24 cellular contexts compared by ENCODE assay signal in genomic region chr18:9810216-9810804, GRCh38.
DNase-seq lines count a peak whose midpoint lies in the region; ATAC-seq, FAIRE-seq and TF ChIP-seq lines count a peak whose summit lies in the region.
"Had no signal": no experiment of that assay in that cellular context is flagged by ENCODE, and none has a peak within 500 bp of the region (broad histone marks: within the 10 kb centered on the region; RNA-seq: fewer than 3 reads in every experiment).

No MANE protein-coding gene starts in this region.

- H2AFZ ChIP-seq in K562 (ENCODE audit: low read depth, low read length) = no peak overlapping the region

- WGBS in K562 (ENCODE audit: insufficient coverage, low coverage, missing lambda C conversion rate) = 65% methylated on average over 5 of the region's 5 CpGs

- H3K9ac ChIP-seq in K562 (ENCODE audit: insufficient read depth in 1 of 2, low read depth in 2 of 2, low read length in 2 of 2) (peak overlapping the region in 1 of 2 experiments; percentile 27; a peak in 1 of 4 replicates), skeletal muscle tissue (ENCODE audit: low read depth in 1 of 3, low read length in 3 of 3) (peak overlapping the region in 1 of 3 donors; percentile 10)

- H3K27me3 ChIP-seq in K562 (ENCODE audit: control insufficient read depth in 2 of 2, insufficient read depth in 2 of 2, low read length in 2 of 2) (no peaks in the 10 kb centered on the region), skeletal muscle tissue (ENCODE audit: control insufficient read depth in 3 of 3, insufficient read depth in 3 of 3, low read length in 3 of 3) (no peaks in the 10 kb centered on the region)
- H3K27me3 ChIP-seq: pancreas, thyroid gland had no signal

- POLR2A ChIA-PET in HEK293T (lab: Yijun Ruan, JAX) (no interaction called here), K562 (lab: Yijun Ruan, JAX) (interaction anchor here (0.6 to 3.3 kb wide), 10 partner anchors 11 to 142 kb away, joined by 3 to 11 read pairs (median 3); partner anchors contain the start of gene VAPA)

- no peaks in the 10 kb centered on the region for H4K20me1 ChIP-seq in K562 (replicated peaks; ENCODE audit: control insufficient read depth, insufficient read depth, low read length)

- H3K4me2 ChIP-seq in K562 (ENCODE audit: insufficient read depth, low read length) = no peak overlapping the region

- no peak for TF ChIP-seq CTCF in K562 (IDR thresholded peaks at IDR 0.05 in 2 of 3, conservative IDR thresholded peaks at IDR 0.05 in 1 of 3; ENCODE audit: insufficient read depth in 2 of 3, low read depth in 1 of 3, low read length in 3 of 3)

- DNase-seq in HEK293T (ENCODE audit: extremely low spot score) = no peak
- DNase-seq in K562 (ENCODE audit: extremely low read depth in 1 of 4, low spot score in 3 of 4) = no peak
- peak; percentile 61 for DNase-seq in iris pigment epithelial cell (ENCODE audit: low read depth)
- no peak for DNase-seq in NCI-H510A (lab: John Stamatoyannopoulos, UW)
- DNase-seq in DMS79 treated with DMSO at 0.1 percent for 48 hours (lab: John Stamatoyannopoulos, UW) = no peak
- DNase-seq in NOMO-1 (lab: John Stamatoyannopoulos, UW; ENCODE audit: unreplicated experiment in 2 of 2) = no peak
- DNase-seq: activated CD4-positive, CD25-positive, alpha-beta regulatory T cell treated with anti-CD3 and anti-CD28 coated beads, Interleukin-2, amount 50 U/mL, for 72 hours; activated T-cell treated with anti-CD3 and anti-CD28 coated beads, Interleukin-2, amount 50 U/mL, for 48 hours; CD4-positive, alpha-beta memory T cell; H7; islet precursor cell; Karpas-422; mammary epithelial cell; naive B cell; NCI-H1048; NCI-H2029 treated with DMSO at 0.1 percent for 48 hours; pancreas; thyroid gland had no signal

- H3K36me3 ChIP-seq in K562 (ENCODE audit: control insufficient read depth, insufficient read depth, low read length) (peaks cover 7% of the 10 kb centered on the region), skeletal muscle tissue (ENCODE audit: control insufficient read depth in 3 of 3, insufficient read depth in 3 of 3, low read length in 3 of 3) (no peaks in the 10 kb centered on the region)
- H3K36me3 ChIP-seq: pancreas, thyroid gland had no signal

- CTCF ChIA-PET in HEK293T (lab: Yijun Ruan, JAX) (no interaction called here), K562 (lab: Yijun Ruan, JAX; ENCODE audit: low intra/inter-chr PET ratio) (no interaction called here)

- TF ChIP-seq POLR2A in K562 (conservative IDR thresholded peaks at IDR 0.05) = no peak

- H3K27ac ChIP-seq in K562 (ENCODE audit: extremely low read depth, low read depth, low read length) = no peak overlapping the region
- H3K27ac ChIP-seq in skeletal muscle tissue (ENCODE audit: low read depth, low read length) = peak overlapping the region; percentile 45
- H3K27ac ChIP-seq: pancreas, RWPE1, thyroid gland had no signal

- TF ChIP-seq EP300 in K562 (IDR thresholded peaks at IDR 0.05; ENCODE audit: low read length) = no peak

- TF ChIP-seq RAD21 in K562 (CRISPR knock-in tag; conservative IDR thresholded peaks at IDR 0.05 in 1 of 2, IDR thresholded peaks at IDR 0.05 in 1 of 2) = no peak

- no TSS peak for BruUV-seq in K562 (replicated peaks; lab: Mats Ljungman, UMichigan)

- no peaks in the 10 kb centered on the region for H3K9me1 ChIP-seq in K562 (ENCODE audit: control insufficient read depth, insufficient read depth, low read length)

- peaks cover 21 to 38% of the 10 kb centered on the region in 2 experiments; a peak in 4 of 5 replicates for H3K4me1 ChIP-seq in K562 (replicated peaks in 1 of 2; ENCODE audit: control insufficient read depth in 2 of 2, insufficient read depth in 2 of 2, low read length in 2 of 2)
- H3K4me1 ChIP-seq in skeletal muscle tissue (ENCODE audit: control insufficient read depth in 3 of 3, insufficient read depth in 3 of 3, low read length in 3 of 3) = peaks cover 26 to 34% (median 33%) of the 10 kb centered on the region in 3 donors
- H3K4me1 ChIP-seq: pancreas had no signal

- FAIRE-seq in K562 (lab: Jason Lieb, UNC) = peak; percentile 32
- FAIRE-seq: colon, GM12891, pancreas had no signal

- H3K79me2 ChIP-seq in K562 (ENCODE audit: control insufficient read depth, insufficient read depth, low read length) = peaks cover 34% of the 10 kb centered on the region

- in situ Hi-C loops in K562 (cut with MboI) = no loop called here

- intact Hi-C loops in K562 (cut with micrococcal nuclease) = loop anchor here (5.0 kb wide), 2 partner anchors 107 to 142 kb away; no protein-coding TSS in a partner anchor

- H3K4me3 ChIP-seq in K562 (no peak overlapping the region), skeletal muscle tissue (ENCODE audit: low read length in 3 of 3) (no peak overlapping the region)
- H3K4me3 ChIP-seq: pancreas, thyroid gland had no signal

- ATAC-seq in K562 (no peak), GM19397 (IDR thresholded peaks at IDR 0.05; ENCODE audit: unreplicated experiment) (no peak)
- ATAC-seq: activated naive CD4-positive, alpha-beta T cell treated with anti-CD3 and anti-CD28 coated beads, Interleukin-2, amount 50 U/mL, for 72 hours; pancreas had no signal

- H3K9me3 ChIP-seq in K562 (replicated peaks; ENCODE audit: control insufficient read depth, insufficient read depth, low read depth, low read length) = peaks cover 3% of the 10 kb centered on the region
- H3K9me3 ChIP-seq in skeletal muscle tissue (ENCODE audit: control insufficient read depth in 3 of 3, low read length in 3 of 3) = no peaks in the 10 kb centered on the region
- H3K9me3 ChIP-seq: pancreas, thyroid gland had no signal

TF ChIP-seq in HEK293T, 16 proteins besides CTCF, POLR2A, EP300 and RAD21:
- no peak for TF ChIP-seq SP1 (IDR thresholded peaks at IDR 0.05)
- no peak for TF ChIP-seq ELF4 (IDR thresholded peaks at IDR 0.05)
- no peak for TF ChIP-seq SUZ12 (IDR thresholded peaks at IDR 0.05)
- TF ChIP-seq BHLHE40 (IDR thresholded peaks at IDR 0.05; ENCODE audit: borderline replicate concordance) = no peak
- peak; percentile 67 for TF ChIP-seq PKNOX1 (IDR thresholded peaks at IDR 0.05)
- no peak for TF ChIP-seq LEF1 (IDR thresholded peaks at IDR 0.05; ENCODE audit: borderline replicate concordance)

TF ChIP-seq in K562, 482 proteins besides CTCF, POLR2A, EP300 and RAD21:
- TF ChIP-seq KAT7 (CRISPR knock-in tag; IDR thresholded peaks at IDR 0.05; ENCODE audit: borderline replicate concordance) (no peak), MCM3 (IDR thresholded peaks at IDR 0.05) (no peak), JUND (IDR thresholded peaks at IDR 0.05; ENCODE audit: borderline replicate concordance, low read depth, low read length) (no peak), JUND (tag; IDR thresholded peaks at IDR 0.05; ENCODE audit: borderline replicate concordance, low read depth, low read length) (0 out of 3 replicates have a peak, but pooled peaks have one; percentile 6), FOS (IDR thresholded peaks at IDR 0.05; ENCODE audit: extremely low read depth, insufficient read length) (no peak)
